Comparison of ENCODE assay signal across 10 cellular contexts in genomic region chr14:91870001-91870400, GRCh38. TPM values are rescaled to one million over a fixed set of nuclear protein-coding genes. Genes with fewer than 3 reads are reported as not detected.
A peak's percentile ranks its signal among the peaks of the same experiment; 100 is the strongest.
DNase-seq lines count a peak whose midpoint lies in the region; ATAC-seq and TF ChIP-seq lines count a peak whose summit lies in the region.
"Had no signal": no experiment of that assay in that cellular context is flagged by ENCODE, and none has a peak within 500 bp of the region (broad histone marks: within the 10 kb centered on the region; RNA-seq: fewer than 3 reads in every experiment).

No MANE protein-coding gene starts in this region.

- H3K4me1 ChIP-seq in Panc1 (ENCODE audit: control insufficient read depth, insufficient read depth, low read length): no peaks in the 10 kb centered on the region
- peaks cover 22 to 29% of the 10 kb centered on the region in 2 donors for H3K4me1 ChIP-seq in mucosa of rectum (ENCODE audit: control insufficient read depth in 2 of 2, insufficient read depth in 2 of 2, low read length in 2 of 2)

- ATAC-seq in Panc1: peak; percentile 58; the same call in 1 of the 2 replicates
- no peak for ATAC-seq in HG02852 (IDR thresholded peaks at IDR 0.05; ENCODE audit: unreplicated experiment)
- no peak for ATAC-seq in HG02623 (IDR thresholded peaks at IDR 0.05; ENCODE audit: unreplicated experiment)

- H3K4me3 ChIP-seq in Panc1 (ENCODE audit: low read depth in 2 of 2, low read length in 2 of 2) (no peak overlapping the region), mucosa of rectum (ENCODE audit: low read length in 2 of 2) (peak overlapping the region in 1 of 2 donors; percentile 9)

- in situ Hi-C loops in Panc1 (cut with HindIII; ENCODE audit: low pct_unique_long_range_greater_than_20kb, low sequenced_read_pairs): no loop called here

- peak; percentile 36 for DNase-seq in A172 (ENCODE audit: low spot score)
- DNase-seq in Panc1 (ENCODE audit: low read depth, low spot score): no peak
- DNase-seq in activated gamma-delta T cell treated with anti-CD3 and anti-CD28 coated beads, Interleukin-2, amount 50 U/mL, for 16 hours (ENCODE audit: low read depth): peak; percentile 40
- DNase-seq in NCI-H1105 (lab: John Stamatoyannopoulos, UW): no peak
- no peak for DNase-seq in NAMALWA (ENCODE audit: low spot score)

- intact Hi-C loops in Panc1 (cut with micrococcal nuclease; ENCODE audit: unreplicated experiment): no loop called here

- H3K27ac ChIP-seq in Panc1 (ENCODE audit: low read length) (no peak overlapping the region), mucosa of rectum (ENCODE audit: low read depth in 2 of 2, low read length in 2 of 2) (peak overlapping the region; percentile 8 to 68)
- H3K27ac ChIP-seq: HL-60 had no signal

- no peak overlapping the region for H3K9ac ChIP-seq in mucosa of rectum (ENCODE audit: low read depth in 1 of 2, low read length in 2 of 2)

- CTCF ChIA-PET in Panc1 (lab: Charles Lee): no interaction called here

- no peak for TF ChIP-seq CTCF in Panc1 (IDR thresholded peaks at IDR 0.05)

- POLR2A ChIA-PET in Panc1 (lab: Charles Lee): no interaction called here

- H3K9me3 ChIP-seq in Panc1 (ENCODE audit: control insufficient read depth, insufficient read depth, low read depth, low read length): no peaks in the 10 kb centered on the region
- no peaks in the 10 kb centered on the region for H3K9me3 ChIP-seq in mucosa of rectum (ENCODE audit: control insufficient read depth in 2 of 2, low read length in 2 of 2)

- H3K27me3 ChIP-seq in Panc1 (ENCODE audit: control insufficient read depth, insufficient read depth, low read length) (no peaks in the 10 kb centered on the region), mucosa of rectum (ENCODE audit: control insufficient read depth in 2 of 2, insufficient read depth in 2 of 2, low read length in 2 of 2) (no peaks in the 10 kb centered on the region)

- BruUV-seq in Panc1 (replicated peaks; lab: Mats Ljungman, UMichigan): no TSS peak

- H3K36me3 ChIP-seq in Panc1 (ENCODE audit: control insufficient read depth, insufficient read depth, low read length) (no peaks in the 10 kb centered on the region), mucosa of rectum (ENCODE audit: control insufficient read depth in 2 of 2, insufficient read depth in 2 of 2, low read length in 2 of 2) (no peaks in the 10 kb centered on the region)

RNA-seq across cellular contexts. Expression of gene TC2N, which starts 2.7 kb away (rescaled TPM):
- not detected in 2 replicates for total RNA-seq in A172 (2014; rRNA removed; shearing (Covaris generic))
- 0.49 TPM for total RNA-seq in Panc1 (2021; ENCODE audit: unreplicated experiment)
- not detected for polyA plus RNA-seq in Panc1 (2012; ENCODE audit: insufficient read length)
- total RNA-seq: RPMI7951 had no signal

Comparison
In these comparisons a context has a peak if more than half of its experiments do, and no peak if none do; other contexts are left out.
1. DNase-seq: peak in A172 (single experiment) and activated gamma-delta T cell treated with anti-CD3 and anti-CD28 coated beads, Interleukin-2, amount 50 U/mL, for 16 hours (single experiment); none in Panc1 (single experiment), NCI-H1105 (single experiment) and NAMALWA (single experiment).